In the genomic region with DNA sequence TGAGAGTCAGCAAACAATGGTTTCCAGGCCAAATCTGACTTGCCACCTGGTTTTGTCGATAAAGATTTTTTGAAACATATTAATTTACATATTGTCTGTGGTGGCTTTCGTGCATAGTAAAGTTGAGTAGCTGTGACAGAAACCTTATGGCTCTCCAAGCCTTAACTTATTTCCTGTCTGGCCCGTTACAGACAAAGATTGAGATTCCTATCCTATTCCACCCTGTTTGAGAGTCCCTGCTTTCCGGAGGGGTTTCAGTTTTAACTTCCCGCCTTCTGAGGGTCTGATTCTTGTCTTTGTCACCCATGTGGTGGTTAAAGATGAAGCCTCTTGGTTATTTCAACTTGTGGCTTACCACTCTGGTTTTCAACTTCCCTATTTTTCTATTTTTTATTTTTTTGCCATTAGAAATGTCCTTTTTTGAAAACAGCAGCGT, we compare ENCODE assay signal across 8 cellular contexts. TPM values are rescaled to one million over a fixed set of nuclear protein-coding genes. Genes with fewer than 3 reads are reported as not detected.
A peak's percentile ranks its signal among the peaks of the same experiment; 100 is the strongest.
DNase-seq lines count a peak whose midpoint lies in the region; ATAC-seq and TF ChIP-seq lines count a peak whose summit lies in the region.

No MANE protein-coding gene starts in this region.

- H3K27me3 Mint-ChIP-seq in type B pancreatic cell, result no peaks in the 10 kb centered on the region

- H3K36me3 Mint-ChIP-seq in type B pancreatic cell, result peaks cover 21% of the 10 kb centered on the region

- in situ Hi-C loops in KBM-7 (cut with MboI; ENCODE audit: low pct_unique_long_range_greater_than_20kb, low sequenced_read_pairs), result no loop called here

- no peak overlapping the region for H3K27ac Mint-ChIP-seq in type B pancreatic cell

- peaks cover 40% of the 10 kb centered on the region for H3K4me1 Mint-ChIP-seq in type B pancreatic cell (ENCODE audit: unreplicated experiment)

- peak; percentile 38 for ATAC-seq in GM21526 (IDR thresholded peaks at IDR 0.05; ENCODE audit: low FRiP score, unreplicated experiment)

- peak; percentile 30 for DNase-seq in GM10266 (ENCODE audit: extremely low spot score)
- DNase-seq in KBM-7, result peak; percentile 92
- DNase-seq in central memory CD4-positive, alpha-beta T cell, result peak; percentile 28
- DNase-seq in type B pancreatic cell (ENCODE audit: extremely low spot score, unreplicated experiment), result no peak
- DNase-seq in vagina (ENCODE audit: extremely low spot score in 2 of 2), result no peak
- no peak for DNase-seq in activated CD4-positive, CD25-positive, alpha-beta regulatory T cell (lab: John Stamatoyannopoulos, UW)

- H3K36me3 ChIP-seq in urinary bladder (ENCODE audit: insufficient read depth), result peaks cover 6% of the 10 kb centered on the region
- H3K36me3 ChIP-seq in vagina, result peaks cover 0 to 11% of the 10 kb centered on the region in 2 donors

- no peak overlapping the region for H3K4me3 Mint-ChIP-seq in type B pancreatic cell

- no peaks in the 10 kb centered on the region for H3K9me3 ChIP-seq in vagina

- 51% methylated on average over 6 of the region's 6 CpGs for WGBS in urinary bladder

- peak overlapping the region; percentile 32 for H3K27ac ChIP-seq in urinary bladder (ENCODE audit: low read depth)
- H3K27ac ChIP-seq in vagina, result no peak overlapping the region

- intact Hi-C loops in vagina (cut with DNase I), result no loop called here

- H3K4me3 ChIP-seq in urinary bladder (ENCODE audit: low read depth, low read length), result no peak overlapping the region
- no peak overlapping the region for H3K4me3 ChIP-seq in vagina

- TF ChIP-seq POLR2A in vagina (IDR thresholded peaks at IDR 0.05), result no peak

- H3K9me3 Mint-ChIP-seq in type B pancreatic cell, result no peaks in the 10 kb centered on the region

- H3K4me1 ChIP-seq in urinary bladder (ENCODE audit: insufficient read depth) (no peaks in the 10 kb centered on the region), vagina (peaks cover 48% of the 10 kb centered on the region)

- no peaks in the 10 kb centered on the region for H3K27me3 ChIP-seq in vagina

- TF ChIP-seq CTCF in GM10266 (IDR thresholded peaks at IDR 0.05; ENCODE audit: control insufficient read depth, insufficient read depth, low read depth, missing control alignments) (no peak), type B pancreatic cell (conservative IDR thresholded peaks at IDR 0.05) (no peak), vagina (IDR thresholded peaks at IDR 0.05) (no peak)

RNA-seq across cellular contexts. Expression of gene OTULIN, which starts 11.4 kb away (rescaled TPM):
- total RNA-seq in urinary bladder (31.8 TPM), type B pancreatic cell (ENCODE audit: low replicate concordance) (24.4 and 31.1 TPM in 2 replicates), vagina (34.1 TPM)
- 7.6 TPM for polyA plus RNA-seq in urinary bladder

Comparison
In these comparisons a context has a peak if more than half of its experiments do, and no peak if none do; other contexts are left out.
1. DNase-seq: peak in GM10266 (single experiment), KBM-7 (single experiment) and central memory CD4-positive, alpha-beta T cell (single experiment); none in type B pancreatic cell (single experiment), vagina (0 of 2) and activated CD4-positive, CD25-positive, alpha-beta regulatory T cell (0 of 4).